In the genomic region with DNA sequence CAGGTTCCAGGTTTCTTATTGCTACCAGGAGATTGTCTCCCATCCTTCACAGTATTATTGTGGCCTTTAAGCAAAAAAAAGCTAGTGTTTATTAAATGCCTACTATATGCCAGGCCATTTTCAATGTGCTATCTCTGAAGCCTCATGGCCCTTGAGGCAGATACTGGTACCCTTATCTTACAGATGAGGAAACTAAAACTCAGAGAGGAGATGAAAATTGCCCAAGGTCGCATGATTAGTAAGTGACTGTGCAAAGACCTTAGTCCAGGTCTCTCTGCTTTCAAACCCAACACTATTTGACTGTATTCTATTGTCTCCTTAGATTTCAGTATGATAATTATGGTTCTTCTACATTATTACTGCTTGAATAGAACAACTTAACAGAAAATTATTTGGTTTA, we compare ENCODE assay signal across 38 cellular contexts.
"Had no signal": no experiment of that assay in that cellular context is flagged by ENCODE, and none has a peak within 500 bp of the region (broad histone marks: within the 10 kb centered on the region; RNA-seq: fewer than 3 reads in every experiment).

No MANE protein-coding gene starts in this region.

- H3K27me3 Mint-ChIP-seq: activated naive CD4-positive, alpha-beta T cell treated with anti-CD3 and anti-CD28 coated beads, Interleukin-2, amount 10 ng/mL, durations not matched to agents 7 days and 5 days; activated naive CD4-positive, alpha-beta T cell treated with anti-CD3 and anti-CD28 coated beads, Interleukin-2, amount 50 U/mL, for 24 hours; activated naive CD8-positive, alpha-beta T cell; activated naive CD8-positive, alpha-beta T cell treated with anti-CD3 and anti-CD28 coated beads for 36 hours; activated naive CD8-positive, alpha-beta T cell treated with anti-CD3 and anti-CD28 coated beads, Interleukin-2, amount 10 ng/mL, durations not matched to agents 7 days and 5 days; activated naive CD8-positive, alpha-beta T cell treated with anti-CD3 and anti-CD28 coated beads, Interleukin-2, amount 50 U/mL, for 24 hours; activated T-helper 17 cell treated with anti-CD3 and anti-CD28 coated beads, Interleukin-2, amount 50 U/mL, for 72 hours; brain; central memory CD8-positive, alpha-beta T cell had no signal

- H3K36me3 Mint-ChIP-seq: activated naive CD4-positive, alpha-beta T cell treated with anti-CD3 and anti-CD28 coated beads, Interleukin-2, amount 10 ng/mL, durations not matched to agents 7 days and 5 days; activated naive CD4-positive, alpha-beta T cell treated with anti-CD3 and anti-CD28 coated beads, Interleukin-2, amount 50 U/mL, for 24 hours; activated naive CD4-positive, alpha-beta T cell treated with anti-CD3 and anti-CD28 coated beads, Interleukin-2, amount 50 U/mL, for 72 hours; activated naive CD8-positive, alpha-beta T cell; activated naive CD8-positive, alpha-beta T cell treated with anti-CD3 and anti-CD28 coated beads for 36 hours; activated naive CD8-positive, alpha-beta T cell treated with anti-CD3 and anti-CD28 coated beads, Interleukin-2, amount 10 ng/mL, durations not matched to agents 7 days and 5 days; brain had no signal

- H3K27ac ChIP-seq: adrenal gland, ascending aorta, body of pancreas, brain microvascular endothelial cell, breast epithelium, cardiac muscle cell had no signal

- H3K4me1 Mint-ChIP-seq: activated naive CD4-positive, alpha-beta T cell treated with anti-CD3 and anti-CD28 coated beads, Interleukin-2, amount 10 ng/mL, durations not matched to agents 7 days and 5 days; activated naive CD4-positive, alpha-beta T cell treated with anti-CD3 and anti-CD28 coated beads, Interleukin-2, amount 50 U/mL, for 24 hours; activated naive CD8-positive, alpha-beta T cell treated with anti-CD3 and anti-CD28 coated beads for 36 hours; activated naive CD8-positive, alpha-beta T cell treated with anti-CD3 and anti-CD28 coated beads, Interleukin-2, amount 10 ng/mL, durations not matched to agents 7 days and 5 days; activated naive CD8-positive, alpha-beta T cell treated with anti-CD3 and anti-CD28 coated beads, Interleukin-2, amount 50 U/mL, for 24 hours; activated T-helper 17 cell treated with anti-CD3 and anti-CD28 coated beads, Interleukin-2, amount 50 U/mL, for 72 hours; brain; central memory CD8-positive, alpha-beta T cell had no signal

- H3K4me1 ChIP-seq: adrenal gland, ascending aorta, body of pancreas, breast epithelium had no signal

- H3K4me3 Mint-ChIP-seq: activated naive CD4-positive, alpha-beta T cell treated with anti-CD3 and anti-CD28 coated beads for 36 hours; activated naive CD4-positive, alpha-beta T cell treated with anti-CD3 and anti-CD28 coated beads, Interleukin-2, amount 10 ng/mL, durations not matched to agents 7 days and 5 days; activated naive CD4-positive, alpha-beta T cell treated with anti-CD3 and anti-CD28 coated beads, Interleukin-2, amount 50 U/mL, for 24 hours; activated naive CD8-positive, alpha-beta T cell; activated naive CD8-positive, alpha-beta T cell treated with anti-CD3 and anti-CD28 coated beads for 36 hours; activated naive CD8-positive, alpha-beta T cell treated with anti-CD3 and anti-CD28 coated beads, Interleukin-2, amount 10 ng/mL, durations not matched to agents 7 days and 5 days; activated naive CD8-positive, alpha-beta T cell treated with anti-CD3 and anti-CD28 coated beads, Interleukin-2, amount 50 U/mL, for 24 hours; activated T-cell treated with anti-CD3 and anti-CD28 coated beads, Interleukin-2, amount 50 U/mL, for 24 hours; activated T-cell treated with anti-CD3 and anti-CD28 coated beads, Interleukin-2, amount 50 U/mL, for 4 hours; activated T-helper 1 cell treated with anti-CD3 and anti-CD28 coated beads, Interleukin-12 subunit alpha, Interleukin-12 subunit beta, Interleukin-2, Interleukin-4 antibody, amounts not matched to agents 30 ng/mL and 10 ng/mL and 1 ng/mL, durations not matched to agents 14 hours and 24 hours and 36 hours; activated T-helper 17 cell treated with anti-CD3 and anti-CD28 coated beads, Interleukin-2, amount 50 U/mL, for 72 hours; brain; central memory CD8-positive, alpha-beta T cell had no signal

- H3K27me3 ChIP-seq: ascending aorta, body of pancreas, brain microvascular endothelial cell, cardiac muscle cell had no signal

- H3K27ac Mint-ChIP-seq: activated naive CD4-positive, alpha-beta T cell treated with anti-CD3 and anti-CD28 coated beads for 36 hours; activated naive CD4-positive, alpha-beta T cell treated with anti-CD3 and anti-CD28 coated beads, Interleukin-2, amount 10 ng/mL, durations not matched to agents 7 days and 5 days; activated naive CD4-positive, alpha-beta T cell treated with anti-CD3 and anti-CD28 coated beads, Interleukin-2, amount 50 U/mL, for 24 hours; activated naive CD4-positive, alpha-beta T cell treated with anti-CD3 and anti-CD28 coated beads, Interleukin-2, amount 50 U/mL, for 72 hours; activated naive CD8-positive, alpha-beta T cell; activated naive CD8-positive, alpha-beta T cell treated with anti-CD3 and anti-CD28 coated beads for 36 hours; activated naive CD8-positive, alpha-beta T cell treated with anti-CD3 and anti-CD28 coated beads, Interleukin-2, amount 10 ng/mL, durations not matched to agents 7 days and 5 days; activated naive CD8-positive, alpha-beta T cell treated with anti-CD3 and anti-CD28 coated beads, Interleukin-2, amount 50 U/mL, for 24 hours; activated T-cell treated with anti-CD3 and anti-CD28 coated beads, Interleukin-2, amount 50 U/mL, for 24 hours; activated T-helper 1 cell treated with anti-CD3 and anti-CD28 coated beads, Interleukin-12 subunit alpha, Interleukin-12 subunit beta, Interleukin-2, Interleukin-4 antibody, amounts not matched to agents 30 ng/mL and 10 ng/mL and 1 ng/mL, durations not matched to agents 14 hours and 24 hours and 36 hours; activated T-helper 17 cell treated with anti-CD3 and anti-CD28 coated beads, Interleukin-2, amount 50 U/mL, for 72 hours; activated T-helper 2 cell treated with anti-CD3 and anti-CD28 coated beads, Interferon-gamma antibody, Interleukin-2, Interleukin-4, amounts not matched to agents 10 μg/mL and 5 μg/mL and 100 μg/mL, durations not matched to agents 14 hours and 24 hours and 36 hours; brain had no signal

- H3K9me3 Mint-ChIP-seq: activated naive CD4-positive, alpha-beta T cell treated with anti-CD3 and anti-CD28 coated beads for 36 hours; activated naive CD4-positive, alpha-beta T cell treated with anti-CD3 and anti-CD28 coated beads, Interleukin-2, amount 10 ng/mL, durations not matched to agents 7 days and 5 days; activated naive CD4-positive, alpha-beta T cell treated with anti-CD3 and anti-CD28 coated beads, Interleukin-2, amount 50 U/mL, for 24 hours; activated naive CD4-positive, alpha-beta T cell treated with anti-CD3 and anti-CD28 coated beads, Interleukin-2, amount 50 U/mL, for 72 hours; activated naive CD8-positive, alpha-beta T cell treated with anti-CD3 and anti-CD28 coated beads for 36 hours; activated naive CD8-positive, alpha-beta T cell treated with anti-CD3 and anti-CD28 coated beads, Interleukin-2, amount 10 ng/mL, durations not matched to agents 7 days and 5 days; activated naive CD8-positive, alpha-beta T cell treated with anti-CD3 and anti-CD28 coated beads, Interleukin-2, amount 50 U/mL, for 24 hours; activated T-cell treated with anti-CD3 and anti-CD28 coated beads, Interleukin-2, amount 50 U/mL, for 24 hours; activated T-helper 1 cell treated with anti-CD3 and anti-CD28 coated beads, Interleukin-12 subunit alpha, Interleukin-12 subunit beta, Interleukin-2, Interleukin-4 antibody, amounts not matched to agents 30 ng/mL and 10 ng/mL and 1 ng/mL, durations not matched to agents 14 hours and 24 hours and 36 hours; activated T-helper 17 cell treated with anti-CD3 and anti-CD28 coated beads, Interleukin-2, amount 50 U/mL, for 72 hours; central memory CD8-positive, alpha-beta T cell had no signal

- H3K36me3 ChIP-seq: adrenal gland, ascending aorta, brain microvascular endothelial cell, breast epithelium, cardiac muscle cell had no signal

- DNase-seq: activated effector memory CD4-positive, alpha-beta T cell treated with anti-CD3 and anti-CD28 coated beads, Interleukin-2, amount 50 U/mL, for 16 hours; activated effector memory CD4-positive, alpha-beta T cell treated with Interleukin-2 at 50 U/mL for 16 hours; activated gamma-delta T cell; activated gamma-delta T cell treated with Interleukin-2 at 50 U/mL for 16 hours; activated naive CD4-positive, alpha-beta T cell; activated naive CD4-positive, alpha-beta T cell treated with anti-CD3 and anti-CD28 coated beads for 36 hours; activated naive CD4-positive, alpha-beta T cell treated with anti-CD3 and anti-CD28 coated beads, Interleukin-2, amount 10 ng/mL, durations not matched to agents 7 days and 5 days; activated naive CD4-positive, alpha-beta T cell treated with anti-CD3 and anti-CD28 coated beads, Interleukin-2, amount 50 U/mL, for 16 hours; activated naive CD4-positive, alpha-beta T cell treated with Interleukin-2 at 50 U/mL for 16 hours; activated naive CD8-positive, alpha-beta T cell treated with anti-CD3 and anti-CD28 coated beads for 36 hours; activated naive CD8-positive, alpha-beta T cell treated with anti-CD3 and anti-CD28 coated beads, Interleukin-2, amount 10 ng/mL, durations not matched to agents 7 days and 5 days; activated naive CD8-positive, alpha-beta T cell treated with anti-CD3 and anti-CD28 coated beads, Interleukin-2, amount 50 U/mL, for 24 hours; activated T-cell treated with anti-CD3 and anti-CD28 coated beads, Interleukin-2, amount 50 U/mL, for 1 hour; activated T-cell treated with anti-CD3 and anti-CD28 coated beads, Interleukin-2, amount 50 U/mL, for 24 hours; activated T-cell treated with anti-CD3 and anti-CD28 coated beads, Interleukin-2, amount 50 U/mL, for 4 hours; activated T-cell treated with anti-CD3 and anti-CD28 coated beads, Interleukin-2, amount 50 U/mL, for 48 hours; adrenal gland; amniotic stem cell; amygdala; anterior cingulate cortex; aorta; body of pancreas; brain microvascular endothelial cell; caudate nucleus; central memory CD4-positive, alpha-beta T cell; cerebellar nuclear complex had no signal

- H3K4me3 ChIP-seq: adrenal gland, ascending aorta, body of pancreas, breast epithelium, cardiac muscle cell had no signal

- ATAC-seq: activated naive CD4-positive, alpha-beta T cell treated with anti-CD3 and anti-CD28 coated beads, Interleukin-2, amount 50 U/mL, for 72 hours; activated naive CD8-positive, alpha-beta T cell treated with anti-CD3 and anti-CD28 coated beads, Interleukin-2, amount 50 U/mL, for 24 hours; activated T-cell treated with anti-CD3 and anti-CD28 coated beads, Interleukin-2, amount 50 U/mL, for 4 hours; activated T-helper 17 cell treated with anti-CD3 and anti-CD28 coated beads, Interleukin-2, amount 50 U/mL, for 72 hours; body of pancreas had no signal

- FAIRE-seq: bronchial epithelial cell had no signal

- H3K9me3 ChIP-seq: adrenal gland, ascending aorta, body of pancreas, breast epithelium had no signal
